Comparison of ENCODE assay signal across 1 cellular context in genomic region chr14:67623114-67623513, GRCh38.
TF ChIP-seq lines count a peak whose summit lies in the region.

No MANE protein-coding gene starts in this region.

TF ChIP-seq in endothelial cell of umbilical vein, 7 proteins besides CTCF, POLR2A, EP300 and RAD21:
- TF ChIP-seq JUN (IDR thresholded peaks at IDR 0.05; ENCODE audit: borderline replicate concordance, insufficient read depth, insufficient read length, low read depth) (peak; percentile 5), MAX (IDR thresholded peaks at IDR 0.05; ENCODE audit: insufficient read depth, insufficient read length) (no peak)
